In genomic region chr3:114237478-114237877, GRCh38 we compare ENCODE assay signal across 13 cellular contexts. TPM values are rescaled to one million over a fixed set of nuclear protein-coding genes. Genes with fewer than 3 reads are reported as not detected.
"Had no signal": no experiment of that assay in that cellular context is flagged by ENCODE, and none has a peak within 500 bp of the region (broad histone marks: within the 10 kb centered on the region; RNA-seq: fewer than 3 reads in every experiment).

ZNF80 (minus strand) TSS chr3:114237578; CDS start chr3:114237074, 504 bp downstream.

RNA-seq across cellular contexts. Expression of gene ZNF80, which starts in this region (rescaled TPM):
- total RNA-seq: body of pancreas, cardiac muscle cell, chondrocyte, epithelial cell of proximal tubule, fibroblast of villous mesenchyme, left cardiac atrium, liver, osteocyte, progenitor cell of endocrine pancreas, sigmoid colon, smooth muscle cell, ureter had no signal
- polyA plus RNA-seq: cardiac muscle cell, heart left ventricle, smooth muscle cell had no signal
